Comparison of ENCODE assay signal across 24 cellular contexts in genomic region chr10:86130737-86131475, GRCh38.
DNase-seq lines count a peak whose midpoint lies in the region; ATAC-seq and TF ChIP-seq lines count a peak whose summit lies in the region.
"Had no signal": no experiment of that assay in that cellular context is flagged by ENCODE, and none has a peak within 500 bp of the region (broad histone marks: within the 10 kb centered on the region; RNA-seq: fewer than 3 reads in every experiment).

No MANE protein-coding gene starts in this region.

- no peaks in the 10 kb centered on the region for H3K36me3 Mint-ChIP-seq in chondrocyte (ENCODE audit: low read depth)
- H3K36me3 Mint-ChIP-seq: CD8-positive, alpha-beta T cell had no signal

- H3K79me2 ChIP-seq in SK-N-SH (ENCODE audit: insufficient read depth): no peaks in the 10 kb centered on the region

- no peaks in the 10 kb centered on the region for H4K20me1 ChIP-seq in SK-N-SH (ENCODE audit: insufficient read depth)
- H4K20me1 ChIP-seq: BLaER1 treated with 17β-estradiol and CSF1 and Interleukin-3, amounts not matched to agents 10 nM and 100 nM had no signal

- no peaks in the 10 kb centered on the region for H3K4me1 Mint-ChIP-seq in chondrocyte (ENCODE audit: low read depth)
- H3K4me1 Mint-ChIP-seq: B cell had no signal

- H3K4me3 ChIP-seq in SK-N-SH (ENCODE audit: low read depth in 2 of 2, low read length in 1 of 2) (no peak overlapping the region), H7 (ENCODE audit: insufficient read depth, low read depth, low read length) (no peak overlapping the region), neuronal stem cell (ENCODE audit: low read length in 2 of 2) (no peak overlapping the region)
- H3K4me3 ChIP-seq: A549; BLaER1 treated with 17β-estradiol and CSF1 and Interleukin-3, amounts not matched to agents 10 nM and 100 nM; GM12878 had no signal

- H3K9ac ChIP-seq in SK-N-SH: no peak overlapping the region
- H3K9ac ChIP-seq in neuronal stem cell (ENCODE audit: low read depth, low read length, poor library complexity): no peak overlapping the region
- H3K9ac ChIP-seq: BLaER1 treated with 17β-estradiol and CSF1 and Interleukin-3, amounts not matched to agents 10 nM and 100 nM had no signal

- ATAC-seq in SK-N-SH treated with all-trans-retinoic acid at 6 μM for 48 hours: no peak
- ATAC-seq: A549; CD8-positive, alpha-beta T cell; GM12878 had no signal

- H3K4me2 ChIP-seq in SK-N-SH: no peak overlapping the region
- no peak overlapping the region for H3K4me2 ChIP-seq in neuronal stem cell (ENCODE audit: insufficient read depth, low read length, poor library complexity, severe bottlenecking)
- H3K4me2 ChIP-seq: A549; BLaER1 treated with 17β-estradiol and CSF1 and Interleukin-3, amounts not matched to agents 10 nM and 100 nM had no signal

- H3K9me3 ChIP-seq in SK-N-SH (no peaks in the 10 kb centered on the region), neuronal stem cell (replicated peaks in 1 of 2; ENCODE audit: control insufficient read depth in 2 of 2, insufficient read depth in 1 of 2, low read depth in 1 of 2, low read length in 2 of 2) (peaks cover 0 to 9% of the 10 kb centered on the region in 2 donors)
- H3K9me3 ChIP-seq: A549; BLaER1 treated with 17β-estradiol and CSF1 and Interleukin-3, amounts not matched to agents 10 nM and 100 nM; Caco-2 had no signal

- H3K9me3 Mint-ChIP-seq in chondrocyte (ENCODE audit: low read depth): peaks cover 13% of the 10 kb centered on the region
- H3K9me3 Mint-ChIP-seq: CD4-positive, alpha-beta T cell; CD8-positive, alpha-beta T cell had no signal

- TF ChIP-seq RAD21 in SK-N-SH (IDR thresholded peaks at IDR 0.05; ENCODE audit: low read length): no peak

- no peak overlapping the region for H2BK120ac ChIP-seq in neuronal stem cell (ENCODE audit: low read depth, low read length)

- 57% methylated on average over 12 of the region's 18 CpGs for WGBS in SK-N-SH (ENCODE audit: low lambda C conversion rate)
- no CpG with 5 or more reads among the region's 18 CpGs for WGBS in neuronal stem cell (ENCODE audit: extremely low coverage in 2 of 2, insufficient read length in 2 of 2, insufficient replicate concordance in 1 of 2), 2 donors

- H3K36me3 ChIP-seq in SK-N-SH (replicated peaks in 1 of 2; ENCODE audit: control insufficient read depth in 1 of 2, insufficient read depth in 2 of 2, low read length in 1 of 2): no peaks in the 10 kb centered on the region
- no peaks in the 10 kb centered on the region for H3K36me3 ChIP-seq in H7 (replicated peaks; ENCODE audit: control insufficient read depth, insufficient read depth, low read length)
- H3K36me3 ChIP-seq in neuronal stem cell (replicated peaks in 1 of 2; ENCODE audit: control insufficient read depth in 2 of 2, insufficient read depth in 2 of 2, low read length in 2 of 2): no peaks in the 10 kb centered on the region
- H3K36me3 ChIP-seq: BLaER1 treated with 17β-estradiol and CSF1 and Interleukin-3, amounts not matched to agents 10 nM and 100 nM had no signal

- TF ChIP-seq CTCF in SK-N-SH (IDR thresholded peaks at IDR 0.05): no peak
- no peak for TF ChIP-seq CTCF in chondrocyte (IDR thresholded peaks at IDR 0.05)

- no peak overlapping the region for H4K91ac ChIP-seq in neuronal stem cell (ENCODE audit: low read depth, low read length, poor library complexity)

- peak overlapping the region; percentile 17 for H2AK5ac ChIP-seq in neuronal stem cell (ENCODE audit: low read depth, low read length)

- H3K27me3 ChIP-seq in SK-N-SH (ENCODE audit: insufficient read depth) (no peaks in the 10 kb centered on the region), H7 (ENCODE audit: control insufficient read depth, insufficient read depth, low read length) (no peaks in the 10 kb centered on the region), neuronal stem cell (ENCODE audit: control insufficient read depth in 3 of 3, insufficient read depth in 3 of 3, low read depth in 1 of 3, low read length in 3 of 3) (no peaks in the 10 kb centered on the region)
- H3K27me3 ChIP-seq: BLaER1 treated with 17β-estradiol and CSF1 and Interleukin-3, amounts not matched to agents 10 nM and 100 nM had no signal

- no peaks in the 10 kb centered on the region for H3K27me3 Mint-ChIP-seq in chondrocyte (ENCODE audit: low read depth)

- DNase-seq in SK-N-SH: peak; percentile 35
- DNase-seq in H7: peak; percentile 28
- DNase-seq in chondrocyte (ENCODE audit: low spot score): peak; percentile 52
- DNase-seq in neuronal stem cell (ENCODE audit: low spot score): no peak
- DNase-seq in hypothalamus (lab: John Stamatoyannopoulos, UW): no peak
- DNase-seq in OCI-M2 (lab: John Stamatoyannopoulos, UW; ENCODE audit: unreplicated experiment): no peak
- DNase-seq in DMS153 (lab: John Stamatoyannopoulos, UW): no peak
- DNase-seq: AML-193; Caco-2; Calu3; CD4-positive, alpha-beta T cell; CD8-positive, alpha-beta T cell; DMS53; DMS79; DND-41; EL; GDM1 had no signal

- no peak overlapping the region for H3K4me3 Mint-ChIP-seq in chondrocyte (ENCODE audit: unreplicated experiment)
- H3K4me3 Mint-ChIP-seq: B cell; CD4-positive, alpha-beta T cell; CD8-positive, alpha-beta T cell had no signal

- H2BK12ac ChIP-seq in neuronal stem cell (ENCODE audit: low read length): no peak overlapping the region

- no peak overlapping the region for H2BK15ac ChIP-seq in neuronal stem cell (ENCODE audit: low read length)

- H2AFZ ChIP-seq in SK-N-SH (ENCODE audit: low read depth) (no peak overlapping the region), neuronal stem cell (ENCODE audit: low read length) (no peak overlapping the region)

- CTCF ChIA-PET in SK-N-SH (lab: Yijun Ruan, JAX): interaction anchor here (1.0 to 1.3 kb wide), 3 partner anchors 8 to 31 kb away, joined by 3 to 4 read pairs (median 4); no protein-coding TSS in a partner anchor

- H3K14ac ChIP-seq in neuronal stem cell (ENCODE audit: low read length): peak overlapping the region; percentile 4

- no peaks in the 10 kb centered on the region for H3F3A ChIP-seq in SK-N-SH (replicated peaks; ENCODE audit: insufficient read depth)

- peaks cover 0 to 17% of the 10 kb centered on the region in 2 experiments; a peak in 2 of 4 replicates for H3K4me1 ChIP-seq in SK-N-SH (ENCODE audit: control insufficient read depth in 1 of 2, insufficient read depth in 2 of 2, low read depth in 1 of 2, low read length in 1 of 2)
- H3K4me1 ChIP-seq in neuronal stem cell (ENCODE audit: control insufficient read depth in 2 of 2, insufficient read depth in 1 of 2, low read depth in 1 of 2, low read length in 2 of 2): no peaks in the 10 kb centered on the region
- H3K4me1 ChIP-seq: A549; BLaER1 treated with 17β-estradiol and CSF1 and Interleukin-3, amounts not matched to agents 10 nM and 100 nM; Caco-2 had no signal

- H3K79me1 ChIP-seq in neuronal stem cell (ENCODE audit: low read depth, low read length): no peaks in the 10 kb centered on the region

- no peak overlapping the region for H3K23ac ChIP-seq in neuronal stem cell (ENCODE audit: low read depth, low read length, poor library complexity)

- H3K9me2 ChIP-seq in SK-N-SH: no peaks in the 10 kb centered on the region

- H4K8ac ChIP-seq in neuronal stem cell (ENCODE audit: low read depth, low read length): no peak overlapping the region

- POLR2A ChIA-PET in SK-N-SH (lab: Yijun Ruan, JAX): no interaction called here

- H3K27ac Mint-ChIP-seq in chondrocyte (ENCODE audit: unreplicated experiment): no peak overlapping the region
- H3K27ac Mint-ChIP-seq: B cell; CD4-positive, alpha-beta T cell; CD8-positive, alpha-beta T cell had no signal

- H3K4ac ChIP-seq in neuronal stem cell (ENCODE audit: low read length): no peak overlapping the region

- H2BK5ac ChIP-seq in neuronal stem cell (ENCODE audit: low read length): no peak overlapping the region

- no peak overlapping the region for H3K18ac ChIP-seq in neuronal stem cell (ENCODE audit: low read length)

- H3K27ac ChIP-seq in SK-N-SH (ENCODE audit: low read depth in 2 of 2, low read length in 1 of 2) (no peak overlapping the region), neuronal stem cell (replicated peaks; ENCODE audit: low read length) (no peak overlapping the region)
- H3K27ac ChIP-seq: 22Rv1; A549; BLaER1 treated with 17β-estradiol and CSF1 and Interleukin-3, amounts not matched to agents 10 nM and 100 nM; C4-2B had no signal

- no peak for TF ChIP-seq EP300 in SK-N-SH (IDR thresholded peaks at IDR 0.05; ENCODE audit: borderline replicate concordance in 1 of 2, low read depth in 1 of 2, low read length in 1 of 2)

TF ChIP-seq in SK-N-SH, 30 proteins besides CTCF, POLR2A, EP300 and RAD21:
- TF ChIP-seq GATA2 (CRISPR knock-in tag; IDR thresholded peaks at IDR 0.05) (peak; percentile 36), JUND (IDR thresholded peaks at IDR 0.05) (no peak)
TF ChIP-seq in SK-N-SH: peak in this region for 1.

TF ChIP-seq in SK-N-SH treated with all-trans-retinoic acid at 6 μM for 48 hours, 23 proteins besides CTCF, POLR2A, EP300 and RAD21 (continues in another document):
- TF ChIP-seq CSDC2 (CRISPR knock-in tag; IDR thresholded peaks at IDR 0.05): no peak
- no peak for TF ChIP-seq PATZ1 (CRISPR knock-in tag; IDR thresholded peaks at IDR 0.05; ENCODE audit: borderline replicate concordance)
- no peak for TF ChIP-seq TCF4 (CRISPR knock-in tag; IDR thresholded peaks at IDR 0.05; ENCODE audit: borderline replicate concordance)
- no peak for TF ChIP-seq ZNF8 (CRISPR knock-in tag; IDR thresholded peaks at IDR 0.05)
- no peak for TF ChIP-seq OSR1 (CRISPR knock-in tag; IDR thresholded peaks at IDR 0.05)

Comparison
In these comparisons a context has a peak if more than half of its experiments do, and no peak if none do; other contexts are left out.
1. DNase-seq: peak in SK-N-SH (single experiment), H7 (single experiment) and chondrocyte (single experiment); none in neuronal stem cell (single experiment), hypothalamus (0 of 51), OCI-M2 (single experiment) and DMS153 (single experiment).